Comparison of ENCODE assay signal across 7 cellular contexts in genomic region chr1:148037850-148038461, GRCh38.
A peak's percentile ranks its signal among the peaks of the same experiment; 100 is the strongest.
DNase-seq lines count a peak whose midpoint lies in the region; ATAC-seq and TF ChIP-seq lines count a peak whose summit lies in the region.
"Not testable (repeated sequence)": the region's sequence is repeated elsewhere in the genome, so short reads cannot be mapped to it uniquely, and the experiment has no call there.

No MANE protein-coding gene starts in this region.

- H3K4me1 Mint-ChIP-seq in activated CD4-positive, alpha-beta memory T cell treated with anti-CD3 and anti-CD28 coated beads, Interleukin-2, amount 10 ng/mL, durations not matched to agents 7 days and 5 days; central memory CD8-positive, alpha-beta T cell; progenitor cell of endocrine pancreas (ENCODE audit: low read depth): not testable (repeated sequence)

- not testable (repeated sequence) for H3K27me3 ChIP-seq in HUES6 (ENCODE audit: control insufficient read depth, insufficient read depth, low read length); iPS-18a (ENCODE audit: control insufficient read depth, insufficient read depth, low read length)

- not testable (repeated sequence) for H3K9me3 Mint-ChIP-seq in activated CD4-positive, alpha-beta memory T cell treated with anti-CD3 and anti-CD28 coated beads, Interleukin-2, amount 10 ng/mL, durations not matched to agents 7 days and 5 days; central memory CD8-positive, alpha-beta T cell; progenitor cell of endocrine pancreas (ENCODE audit: low read depth)

- H3K27ac Mint-ChIP-seq in activated CD4-positive, alpha-beta memory T cell treated with anti-CD3 and anti-CD28 coated beads, Interleukin-2, amount 10 ng/mL, durations not matched to agents 7 days and 5 days, result peak overlapping the region; percentile 91
- peak overlapping the region; percentile 92 for H3K27ac Mint-ChIP-seq in central memory CD8-positive, alpha-beta T cell (ENCODE audit: low read depth)
- peak overlapping the region; percentile 98 for H3K27ac Mint-ChIP-seq in progenitor cell of endocrine pancreas

- not testable (repeated sequence) for H3K9ac ChIP-seq in HUES6 (ENCODE audit: low read length)
- peak overlapping the region; percentile 28 for H3K9ac ChIP-seq in iPS-18a (ENCODE audit: low read length)

- not testable (repeated sequence) for H3K4me1 ChIP-seq in HUES6 (ENCODE audit: control insufficient read depth, insufficient read depth, low read length); iPS-18a (ENCODE audit: control insufficient read depth, low read depth, low read length)

- CTCF ChIA-PET in activated CD4-positive, alpha-beta memory T cell treated with anti-CD3 and anti-CD28 coated beads, Interleukin-2, amount 10 ng/mL, durations not matched to agents 7 days and 5 days (lab: Charles Lee), result not testable (repeated sequence)

- H3K36me3 Mint-ChIP-seq in activated CD4-positive, alpha-beta memory T cell treated with anti-CD3 and anti-CD28 coated beads, Interleukin-2, amount 10 ng/mL, durations not matched to agents 7 days and 5 days (ENCODE audit: low read depth); central memory CD8-positive, alpha-beta T cell (ENCODE audit: insufficient read depth); progenitor cell of endocrine pancreas (ENCODE audit: insufficient read depth): not testable (repeated sequence)

- H3K4me3 Mint-ChIP-seq in activated CD4-positive, alpha-beta memory T cell treated with anti-CD3 and anti-CD28 coated beads, Interleukin-2, amount 10 ng/mL, durations not matched to agents 7 days and 5 days, result peak overlapping the region; percentile 78
- H3K4me3 Mint-ChIP-seq in central memory CD8-positive, alpha-beta T cell, result peak overlapping the region; percentile 78
- H3K4me3 Mint-ChIP-seq in progenitor cell of endocrine pancreas (ENCODE audit: low read depth), result peak overlapping the region; percentile 74

- not testable (repeated sequence) for H3K36me3 ChIP-seq in HUES6 (ENCODE audit: control insufficient read depth, insufficient read depth, low read length); iPS-18a (ENCODE audit: control insufficient read depth, low read depth, low read length)

- peak overlapping the region; percentile 46 for H3K4me3 ChIP-seq in HUES6 (ENCODE audit: low read depth, low read length)
- H3K4me3 ChIP-seq in iPS-18a (ENCODE audit: low read length), result peak overlapping the region; percentile 48

- POLR2A ChIA-PET in activated CD4-positive, alpha-beta memory T cell treated with anti-CD3 and anti-CD28 coated beads, Interleukin-2, amount 10 ng/mL, durations not matched to agents 7 days and 5 days (lab: Charles Lee), result interaction anchor here (0.7 to 1.9 kb wide), 12 partner anchors 23 to 958 kb away, joined by 3 to 20 read pairs (median 4); partner anchors contain the start of gene ACP6

- H3K27me3 Mint-ChIP-seq in activated CD4-positive, alpha-beta memory T cell treated with anti-CD3 and anti-CD28 coated beads, Interleukin-2, amount 10 ng/mL, durations not matched to agents 7 days and 5 days, result peaks cover 11% of the 10 kb centered on the region
- H3K27me3 Mint-ChIP-seq in central memory CD8-positive, alpha-beta T cell; progenitor cell of endocrine pancreas: not testable (repeated sequence)

- H3K9me3 ChIP-seq in HUES6 (ENCODE audit: control insufficient read depth, insufficient read depth, low read depth, low read length); iPS-18a (ENCODE audit: control insufficient read depth, low read depth, low read length): not testable (repeated sequence)

- not testable (repeated sequence) for H3K27ac ChIP-seq in HUES6 (ENCODE audit: low read depth, low read length); iPS-18a (ENCODE audit: low read length)

- DNase-seq in activated CD4-positive, alpha-beta memory T cell treated with anti-CD3 and anti-CD28 coated beads, Interleukin-2, amount 10 ng/mL, durations not matched to agents 7 days and 5 days; central memory CD8-positive, alpha-beta T cell (ENCODE audit: low spot score in 2 of 2); progenitor cell of endocrine pancreas (ENCODE audit: low spot score, unreplicated experiment): not testable (repeated sequence)

- peak; percentile 27 for ATAC-seq in GM19023 (IDR thresholded peaks at IDR 0.05; ENCODE audit: unreplicated experiment)
- ATAC-seq in HG02610 (IDR thresholded peaks at IDR 0.05; ENCODE audit: unreplicated experiment), result peak; percentile 20
- not testable (repeated sequence) for ATAC-seq in central memory CD8-positive, alpha-beta T cell (replicated peaks; ENCODE audit: extremely low read depth, poor library complexity, severe bottlenecking)

- not testable (repeated sequence) for TF ChIP-seq CTCF in progenitor cell of endocrine pancreas (IDR thresholded peaks at IDR 0.05; ENCODE audit: unreplicated experiment)
